In genomic region chr11:43579919-43580276, GRCh38 we compare ENCODE assay signal across 1 cellular context.
A peak's percentile ranks its signal among the peaks of the same experiment; 100 is the strongest.
TF ChIP-seq lines count a peak whose summit lies in the region.

No MANE protein-coding gene starts in this region.

TF ChIP-seq in HEK293, 187 proteins besides CTCF, POLR2A, EP300 and RAD21 (continued from another document):
- TF ChIP-seq ZNF449 (tag by site-specific recombination; IDR thresholded peaks at IDR 0.05) (no peak), PRDM4 (tag by site-specific recombination; IDR thresholded peaks at IDR 0.05) (no peak), INSM2 (tag by site-specific recombination; IDR thresholded peaks at IDR 0.05) (no peak), PRDM10 (tag by site-specific recombination; IDR thresholded peaks at IDR 0.05) (peak; percentile 82), KLF7 (tag by site-specific recombination; IDR thresholded peaks at IDR 0.05; ENCODE audit: borderline replicate concordance) (no peak), ZNF423 (tag by site-specific recombination; IDR thresholded peaks at IDR 0.05) (no peak), BCL6B (tag by site-specific recombination; IDR thresholded peaks at IDR 0.05) (no peak), ZNF10 (tag by site-specific recombination; IDR thresholded peaks at IDR 0.05) (0 out of 2 replicates have a peak, but pooled peaks have one; percentile 33), ZNF791 (tag by site-specific recombination; IDR thresholded peaks at IDR 0.05) (no peak), ZNF366 (tag by site-specific recombination; conservative IDR thresholded peaks at IDR 0.05) (peak; percentile 73), ZNF521 (tag by site-specific recombination; IDR thresholded peaks at IDR 0.05) (no peak), ZNF660 (tag by site-specific recombination; IDR thresholded peaks at IDR 0.05) (no peak), ZBTB7A (tag by site-specific recombination; IDR thresholded peaks at IDR 0.05; ENCODE audit: low read depth) (no peak), HIC1 (tag by site-specific recombination; IDR thresholded peaks at IDR 0.05) (peak; percentile 66; the same call in 1 of the 2 replicates), ZNF211 (tag by site-specific recombination; IDR thresholded peaks at IDR 0.05; ENCODE audit: low read depth) (no peak), ZNF394 (tag by site-specific recombination; IDR thresholded peaks at IDR 0.05; ENCODE audit: borderline replicate concordance) (no peak), ZNF146 (tag by site-specific recombination; IDR thresholded peaks at IDR 0.05) (no peak), ZNF202 (tag by site-specific recombination; IDR thresholded peaks at IDR 0.05; ENCODE audit: borderline replicate concordance) (no peak), KLF8 (tag by site-specific recombination; IDR thresholded peaks at IDR 0.05) (no peak), KLF17 (tag by site-specific recombination; IDR thresholded peaks at IDR 0.05) (peak; percentile 48; the same call in 1 of the 2 replicates), ZNF707 (tag by site-specific recombination; IDR thresholded peaks at IDR 0.05) (no peak), ZNF704 (tag by site-specific recombination; IDR thresholded peaks at IDR 0.05) (no peak), ZBTB10 (tag by site-specific recombination; IDR thresholded peaks at IDR 0.05) (0 out of 2 replicates have a peak, but pooled peaks have one; percentile 37), ZNF629 (tag by site-specific recombination; IDR thresholded peaks at IDR 0.05) (0 out of 2 replicates have a peak, but pooled peaks have one; percentile 38), YY2 (tag by site-specific recombination; IDR thresholded peaks at IDR 0.05) (no peak), ZNF626 (tag by site-specific recombination; IDR thresholded peaks at IDR 0.05) (no peak), ZNF324 (tag by site-specific recombination; IDR thresholded peaks at IDR 0.05) (no peak), ZNF48 (tag by site-specific recombination; IDR thresholded peaks at IDR 0.05) (no peak), ZNF843 (tag by site-specific recombination; IDR thresholded peaks at IDR 0.05) (no peak), ZFP69B (tag by site-specific recombination; IDR thresholded peaks at IDR 0.05) (no peak), YY1 (tag by site-specific recombination; IDR thresholded peaks at IDR 0.05) (no peak), ZNF544 (tag by site-specific recombination; IDR thresholded peaks at IDR 0.05) (no peak), ZNF837 (tag by site-specific recombination; IDR thresholded peaks at IDR 0.05) (no peak), ZNF350 (tag by site-specific recombination; IDR thresholded peaks at IDR 0.05) (no peak), ZNF792 (tag by site-specific recombination; IDR thresholded peaks at IDR 0.05) (no peak), KLF16 (tag by site-specific recombination; IDR thresholded peaks at IDR 0.05) (peak; percentile 22; the same call in 1 of the 2 replicates), ZNF24 (tag by site-specific recombination; IDR thresholded peaks at IDR 0.05) (peak; percentile 23; the same call in 1 of the 2 replicates), AEBP2 (tag by site-specific recombination; IDR thresholded peaks at IDR 0.05; ENCODE audit: borderline replicate concordance) (no peak)
